ENCODE assay signal across 8 cellular contexts in genomic region chr1:229664133-229664689, GRCh38. TPM values are rescaled to one million over a fixed set of nuclear protein-coding genes. Genes with fewer than 3 reads are reported as not detected.
DNase-seq lines count a peak whose midpoint lies in the region; ATAC-seq lines count a peak whose summit lies in the region.

No MANE protein-coding gene starts in this region.

- no peaks in the 10 kb centered on the region for H3K9me3 Mint-ChIP-seq in activated T-cell treated with anti-CD3 and anti-CD28 coated beads, Interleukin-2, amount 50 U/mL, for 24 hours

- no peak overlapping the region for H3K4me3 Mint-ChIP-seq in activated T-cell treated with anti-CD3 and anti-CD28 coated beads, Interleukin-2, amount 50 U/mL, for 24 hours

- H3K27ac Mint-ChIP-seq in activated T-cell treated with anti-CD3 and anti-CD28 coated beads, Interleukin-2, amount 50 U/mL, for 24 hours: no peak overlapping the region

- H3K36me3 Mint-ChIP-seq in activated T-cell treated with anti-CD3 and anti-CD28 coated beads, Interleukin-2, amount 50 U/mL, for 24 hours (ENCODE audit: low read depth): peaks cover 38% of the 10 kb centered on the region

- H3K27me3 Mint-ChIP-seq in activated T-cell treated with anti-CD3 and anti-CD28 coated beads, Interleukin-2, amount 50 U/mL, for 24 hours: no peaks in the 10 kb centered on the region

- H3K4me1 Mint-ChIP-seq in activated T-cell treated with anti-CD3 and anti-CD28 coated beads, Interleukin-2, amount 50 U/mL, for 24 hours (ENCODE audit: low read depth): peaks cover 10% of the 10 kb centered on the region

- DNase-seq in M059J (ENCODE audit: low read depth) (peak; percentile 91), kidney tubule cell (ENCODE audit: low spot score) (peak; percentile 64), NOMO-1 treated with DMSO at 0.1 percent for 48 hours (lab: John Stamatoyannopoulos, UW; ENCODE audit: unreplicated experiment) (no peak)
- peak; percentile 88 for DNase-seq in activated T-cell treated with anti-CD3 and anti-CD28 coated beads, Interleukin-2, amount 50 U/mL, for 24 hours
- DNase-seq in stimulated activated naive CD8-positive, alpha-beta T cell treated with anti-CD3 and anti-CD28 coated beads, Interleukin-15, Interleukin-2, amounts not matched to agents 100 U/mL and 50 U/mL, for 24 hours: peak; percentile 90

- peak; percentile 59 for ATAC-seq in GM18502 (IDR thresholded peaks at IDR 0.05; ENCODE audit: poor library complexity, unreplicated experiment)
- ATAC-seq in stimulated activated naive CD8-positive, alpha-beta T cell treated with anti-CD3 and anti-CD28 coated beads, Interleukin-15, Interleukin-2, amounts not matched to agents 100 U/mL and 50 U/mL, for 24 hours: peak; percentile 88
- no peak for ATAC-seq in HG03565 (IDR thresholded peaks at IDR 0.05; ENCODE audit: unreplicated experiment)
- no peak for ATAC-seq in HG03175 (IDR thresholded peaks at IDR 0.05; ENCODE audit: unreplicated experiment)

RNA-seq across cellular contexts. Expression of gene URB2, which starts 38.2 kb away (rescaled TPM):
- total RNA-seq in M059J (2014; rRNA removed; shearing (Covaris generic)): 6.4 and 11.1 TPM in 2 replicates

RNA-seq across cellular contexts. Expression of gene TAF5L, which starts 38.3 kb away (rescaled TPM):
- 22.7 and 23.6 TPM in 2 replicates for total RNA-seq in M059J (2014; rRNA removed; shearing (Covaris generic))

Comparison
In these comparisons a context has a peak if more than half of its experiments do, and no peak if none do; other contexts are left out.
1. ATAC-seq: peak in GM18502 (single experiment) and stimulated activated naive CD8-positive, alpha-beta T cell treated with anti-CD3 and anti-CD28 coated beads, Interleukin-15, Interleukin-2, amounts not matched to agents 100 U/mL and 50 U/mL, for 24 hours (single experiment); none in HG03565 (single experiment) and HG03175 (single experiment).